Comparison of ENCODE assay signal across 11 cellular contexts in genomic region chr21:43721225-43721605, GRCh38. TPM values are rescaled to one million over a fixed set of nuclear protein-coding genes. Genes with fewer than 3 reads are reported as not detected.
A peak's percentile ranks its signal among the peaks of the same experiment; 100 is the strongest.
DNase-seq lines count a peak whose midpoint lies in the region; ATAC-seq and TF ChIP-seq lines count a peak whose summit lies in the region.
"Had no signal": no experiment of that assay in that cellular context is flagged by ENCODE, and none has a peak within 500 bp of the region (broad histone marks: within the 10 kb centered on the region; RNA-seq: fewer than 3 reads in every experiment).

No MANE protein-coding gene starts in this region.

- ATAC-seq in activated T-cell treated with anti-CD3 and anti-CD28 coated beads, Interleukin-2, amount 50 U/mL, for 72 hours (replicated peaks in 1 of 2) = no peak
- ATAC-seq in activated naive CD8-positive, alpha-beta T cell treated with anti-CD3 and anti-CD28 coated beads, Interleukin-2, amount 50 U/mL, for 24 hours = no peak
- no peak for ATAC-seq in left ventricle myocardium superior

- peaks cover 5% of the 10 kb centered on the region for H3K27me3 Mint-ChIP-seq in activated T-cell treated with anti-CD3 and anti-CD28 coated beads, Interleukin-2, amount 50 U/mL, for 72 hours (ENCODE audit: low read depth)
- H3K27me3 Mint-ChIP-seq in activated naive CD8-positive, alpha-beta T cell treated with anti-CD3 and anti-CD28 coated beads, Interleukin-2, amount 50 U/mL, for 24 hours = peaks cover 8% of the 10 kb centered on the region
- peaks cover 7 to 21% (median 7%) of the 10 kb centered on the region in 3 donors for H3K27me3 Mint-ChIP-seq in immature natural killer cell (ENCODE audit: low read depth in 3 of 3)

- no peak for DNase-seq in activated T-cell treated with anti-CD3 and anti-CD28 coated beads, Interleukin-2, amount 50 U/mL, for 72 hours
- DNase-seq in activated T-cell treated with anti-CD3 and anti-CD28 coated beads for 4 hours = no peak
- no peak for DNase-seq in activated naive CD8-positive, alpha-beta T cell treated with anti-CD3 and anti-CD28 coated beads, Interleukin-2, amount 50 U/mL, for 24 hours
- no peak for DNase-seq in immature natural killer cell
- DNase-seq in thyroid gland = peak in 1 of 2 donors; percentile 65
- DNase-seq in ovary = no peak
- DNase-seq in left ventricle myocardium superior = no peak
- DNase-seq in NCI-H774 (lab: John Stamatoyannopoulos, UW) = no peak
- DNase-seq: NCI-H2081; stimulated activated naive CD4-positive, alpha-beta T cell had no signal

- H3K36me3 Mint-ChIP-seq in activated T-cell treated with anti-CD3 and anti-CD28 coated beads, Interleukin-2, amount 50 U/mL, for 72 hours (ENCODE audit: insufficient read depth in 2 of 2) = no peaks in the 10 kb centered on the region
- H3K36me3 Mint-ChIP-seq in activated naive CD8-positive, alpha-beta T cell treated with anti-CD3 and anti-CD28 coated beads, Interleukin-2, amount 50 U/mL, for 24 hours (ENCODE audit: low read depth) = peaks cover 3% of the 10 kb centered on the region
- peaks cover 0 to 3% (median 0%) of the 10 kb centered on the region in 3 donors for H3K36me3 Mint-ChIP-seq in immature natural killer cell

- peak in 1 of 2 donors; percentile 22 for TF ChIP-seq POLR2A in thyroid gland (IDR thresholded peaks at IDR 0.05)
- TF ChIP-seq POLR2A in ovary (IDR thresholded peaks at IDR 0.05) = no peak

- peaks cover 33 to 47% of the 10 kb centered on the region in 2 donors for H3K4me1 ChIP-seq in thyroid gland
- peaks cover 22% of the 10 kb centered on the region for H3K4me1 ChIP-seq in ovary (ENCODE audit: insufficient read depth)

- H3K9me3 Mint-ChIP-seq in activated T-cell treated with anti-CD3 and anti-CD28 coated beads, Interleukin-2, amount 50 U/mL, for 72 hours = no peaks in the 10 kb centered on the region
- H3K9me3 Mint-ChIP-seq in activated naive CD8-positive, alpha-beta T cell treated with anti-CD3 and anti-CD28 coated beads, Interleukin-2, amount 50 U/mL, for 24 hours = no peaks in the 10 kb centered on the region
- H3K9me3 Mint-ChIP-seq in immature natural killer cell = no peaks in the 10 kb centered on the region

- TF ChIP-seq CTCF in thyroid gland (IDR thresholded peaks at IDR 0.05) (no peak), ovary (IDR thresholded peaks at IDR 0.05) (no peak)

- H3K27ac ChIP-seq in thyroid gland (peak overlapping the region in 2 of 3 donors; percentile 90 to 93), ovary (no peak overlapping the region)

- H3K4me3 ChIP-seq in thyroid gland (replicated peaks in 1 of 3) (peak overlapping the region in 1 of 3 donors; percentile 90), ovary (no peak overlapping the region)

- peak overlapping the region; percentile 88 to 92 for H3K4me3 Mint-ChIP-seq in activated T-cell treated with anti-CD3 and anti-CD28 coated beads, Interleukin-2, amount 50 U/mL, for 72 hours
- peak overlapping the region; percentile 82 for H3K4me3 Mint-ChIP-seq in activated naive CD8-positive, alpha-beta T cell treated with anti-CD3 and anti-CD28 coated beads, Interleukin-2, amount 50 U/mL, for 24 hours
- peak overlapping the region; percentile 47 to 88 (median 81) for H3K4me3 Mint-ChIP-seq in immature natural killer cell

- no peaks in the 10 kb centered on the region for H3K27me3 ChIP-seq in thyroid gland
- H3K27me3 ChIP-seq in ovary = no peaks in the 10 kb centered on the region

- intact Hi-C loops in thyroid gland (cut with DNase I) = no loop called here
- intact Hi-C loops in ovary (cut with DNase I) = loop anchor here in 2 of 4 donors (5.0 to 10.0 kb wide), 2 partner anchors 56 to 729 kb away; no protein-coding TSS in a partner anchor
- intact Hi-C loops in left ventricle myocardium superior (cut with micrococcal nuclease) = no loop called here

- 76 to 89% methylated on average over 4 of the region's 4 CpGs for WGBS in thyroid gland, 2 donors
- WGBS in ovary, 3 donors = 89 to 94% (median 90%) methylated on average over 4 of the region's 4 CpGs

- no peak overlapping the region for H3K27ac Mint-ChIP-seq in activated T-cell treated with anti-CD3 and anti-CD28 coated beads, Interleukin-2, amount 50 U/mL, for 72 hours
- no peak overlapping the region for H3K27ac Mint-ChIP-seq in activated naive CD8-positive, alpha-beta T cell treated with anti-CD3 and anti-CD28 coated beads, Interleukin-2, amount 50 U/mL, for 24 hours
- peak overlapping the region in 2 of 6 donors; percentile 36 to 49 for H3K27ac Mint-ChIP-seq in immature natural killer cell

- no peak for TF ChIP-seq EP300 in ovary (IDR thresholded peaks at IDR 0.05)

- peaks cover 56% of the 10 kb centered on the region for H3K4me1 Mint-ChIP-seq in activated T-cell treated with anti-CD3 and anti-CD28 coated beads, Interleukin-2, amount 50 U/mL, for 72 hours (ENCODE audit: low read depth)
- peaks cover 51% of the 10 kb centered on the region for H3K4me1 Mint-ChIP-seq in activated naive CD8-positive, alpha-beta T cell treated with anti-CD3 and anti-CD28 coated beads, Interleukin-2, amount 50 U/mL, for 24 hours
- H3K4me1 Mint-ChIP-seq in immature natural killer cell = peaks cover 12 to 28% of the 10 kb centered on the region in 2 donors

- H3K9me3 ChIP-seq in thyroid gland = no peaks in the 10 kb centered on the region
- no peaks in the 10 kb centered on the region for H3K9me3 ChIP-seq in ovary
- H3K9me3 ChIP-seq: prostate gland had no signal

- H3K36me3 ChIP-seq in thyroid gland = no peaks in the 10 kb centered on the region
- H3K36me3 ChIP-seq in ovary = no peaks in the 10 kb centered on the region
- H3K36me3 ChIP-seq: prostate gland had no signal

RNA-seq across cellular contexts. Expression of gene PDXK, which starts 2.3 kb away (rescaled TPM):
- 10 to 100 TPM; 87.9 to 99.5 TPM for total RNA-seq in activated T-cell treated with anti-CD3 and anti-CD28 coated beads, Interleukin-2, amount 50 U/mL, for 72 hours
- polyA plus RNA-seq in immature natural killer cell (10 to 100 TPM; 47.1 to 55.2 (median 50.9) TPM), ovary (10 to 100 TPM; 19.9 to 36.0 TPM)
- total RNA-seq in thyroid gland (10 to 100 TPM; 70.6 to 95.5 (median 92.4) TPM), ovary (100 to 1,000 TPM in 3 of 7 donors, 10 to 100 TPM in 4; 21.6 to 125 (median 93.3) TPM), left ventricle myocardium superior (117 TPM)

RNA-seq across cellular contexts. Expression of gene CSTB, which starts 54.9 kb away (rescaled TPM):
- 10 to 100 TPM; 30.7 to 32.3 TPM for total RNA-seq in activated T-cell treated with anti-CD3 and anti-CD28 coated beads, Interleukin-2, amount 50 U/mL, for 72 hours
- 10 to 100 TPM; 37.9 to 63.0 (median 52.2) TPM for polyA plus RNA-seq in immature natural killer cell
- 10 to 100 TPM in 3 of 4 donors, 1 to 10 TPM in 1; 9.1 to 32.4 (median 14.5) TPM for total RNA-seq in thyroid gland
- 10 to 100 TPM in 6 of 7 donors, 1 to 10 TPM in 1; 7.2 to 58.2 (median 37.4) TPM for total RNA-seq in ovary
- polyA plus RNA-seq in ovary = 10 to 100 TPM; 36.5 to 81.8 TPM
- total RNA-seq in left ventricle myocardium superior = 37.6 TPM

Comparison
In these comparisons a context has a peak if more than half of its experiments do, and no peak if none do; other contexts are left out.
1. H3K27ac ChIP-seq: peak in thyroid gland (2 of 3); none in ovary (0 of 2).
2. Peak in every context shown above with its lines, with median percentiles within 50 percentile points of each other: H3K4me3 Mint-ChIP-seq.